Comparison of ENCODE assay signal across 1 cellular context in the genomic region with DNA sequence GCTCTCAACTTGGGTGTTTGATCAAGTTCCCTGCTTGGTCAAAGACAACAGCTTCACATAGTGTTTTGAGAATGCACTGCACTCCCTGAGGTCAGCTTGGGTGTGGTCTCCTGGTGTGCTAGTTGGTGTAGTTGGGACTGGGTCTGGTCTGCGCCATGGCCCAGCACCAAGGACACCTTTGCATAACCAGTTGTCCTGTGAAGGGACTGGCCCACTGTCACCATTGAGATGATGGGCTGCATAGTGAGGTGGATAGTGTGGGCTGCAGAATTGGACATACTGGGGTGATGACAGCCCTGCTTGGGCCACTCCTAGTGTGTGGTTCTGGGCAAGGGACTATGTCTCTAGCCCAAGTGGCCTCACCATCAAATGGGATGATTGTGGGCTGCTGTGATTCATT.
TF ChIP-seq lines count a peak whose summit lies in the region.

No MANE protein-coding gene starts in this region.

TF ChIP-seq in GM23338, 12 proteins besides CTCF, POLR2A, EP300 and RAD21 (continued from another document):
- TF ChIP-seq, protein P1, sequence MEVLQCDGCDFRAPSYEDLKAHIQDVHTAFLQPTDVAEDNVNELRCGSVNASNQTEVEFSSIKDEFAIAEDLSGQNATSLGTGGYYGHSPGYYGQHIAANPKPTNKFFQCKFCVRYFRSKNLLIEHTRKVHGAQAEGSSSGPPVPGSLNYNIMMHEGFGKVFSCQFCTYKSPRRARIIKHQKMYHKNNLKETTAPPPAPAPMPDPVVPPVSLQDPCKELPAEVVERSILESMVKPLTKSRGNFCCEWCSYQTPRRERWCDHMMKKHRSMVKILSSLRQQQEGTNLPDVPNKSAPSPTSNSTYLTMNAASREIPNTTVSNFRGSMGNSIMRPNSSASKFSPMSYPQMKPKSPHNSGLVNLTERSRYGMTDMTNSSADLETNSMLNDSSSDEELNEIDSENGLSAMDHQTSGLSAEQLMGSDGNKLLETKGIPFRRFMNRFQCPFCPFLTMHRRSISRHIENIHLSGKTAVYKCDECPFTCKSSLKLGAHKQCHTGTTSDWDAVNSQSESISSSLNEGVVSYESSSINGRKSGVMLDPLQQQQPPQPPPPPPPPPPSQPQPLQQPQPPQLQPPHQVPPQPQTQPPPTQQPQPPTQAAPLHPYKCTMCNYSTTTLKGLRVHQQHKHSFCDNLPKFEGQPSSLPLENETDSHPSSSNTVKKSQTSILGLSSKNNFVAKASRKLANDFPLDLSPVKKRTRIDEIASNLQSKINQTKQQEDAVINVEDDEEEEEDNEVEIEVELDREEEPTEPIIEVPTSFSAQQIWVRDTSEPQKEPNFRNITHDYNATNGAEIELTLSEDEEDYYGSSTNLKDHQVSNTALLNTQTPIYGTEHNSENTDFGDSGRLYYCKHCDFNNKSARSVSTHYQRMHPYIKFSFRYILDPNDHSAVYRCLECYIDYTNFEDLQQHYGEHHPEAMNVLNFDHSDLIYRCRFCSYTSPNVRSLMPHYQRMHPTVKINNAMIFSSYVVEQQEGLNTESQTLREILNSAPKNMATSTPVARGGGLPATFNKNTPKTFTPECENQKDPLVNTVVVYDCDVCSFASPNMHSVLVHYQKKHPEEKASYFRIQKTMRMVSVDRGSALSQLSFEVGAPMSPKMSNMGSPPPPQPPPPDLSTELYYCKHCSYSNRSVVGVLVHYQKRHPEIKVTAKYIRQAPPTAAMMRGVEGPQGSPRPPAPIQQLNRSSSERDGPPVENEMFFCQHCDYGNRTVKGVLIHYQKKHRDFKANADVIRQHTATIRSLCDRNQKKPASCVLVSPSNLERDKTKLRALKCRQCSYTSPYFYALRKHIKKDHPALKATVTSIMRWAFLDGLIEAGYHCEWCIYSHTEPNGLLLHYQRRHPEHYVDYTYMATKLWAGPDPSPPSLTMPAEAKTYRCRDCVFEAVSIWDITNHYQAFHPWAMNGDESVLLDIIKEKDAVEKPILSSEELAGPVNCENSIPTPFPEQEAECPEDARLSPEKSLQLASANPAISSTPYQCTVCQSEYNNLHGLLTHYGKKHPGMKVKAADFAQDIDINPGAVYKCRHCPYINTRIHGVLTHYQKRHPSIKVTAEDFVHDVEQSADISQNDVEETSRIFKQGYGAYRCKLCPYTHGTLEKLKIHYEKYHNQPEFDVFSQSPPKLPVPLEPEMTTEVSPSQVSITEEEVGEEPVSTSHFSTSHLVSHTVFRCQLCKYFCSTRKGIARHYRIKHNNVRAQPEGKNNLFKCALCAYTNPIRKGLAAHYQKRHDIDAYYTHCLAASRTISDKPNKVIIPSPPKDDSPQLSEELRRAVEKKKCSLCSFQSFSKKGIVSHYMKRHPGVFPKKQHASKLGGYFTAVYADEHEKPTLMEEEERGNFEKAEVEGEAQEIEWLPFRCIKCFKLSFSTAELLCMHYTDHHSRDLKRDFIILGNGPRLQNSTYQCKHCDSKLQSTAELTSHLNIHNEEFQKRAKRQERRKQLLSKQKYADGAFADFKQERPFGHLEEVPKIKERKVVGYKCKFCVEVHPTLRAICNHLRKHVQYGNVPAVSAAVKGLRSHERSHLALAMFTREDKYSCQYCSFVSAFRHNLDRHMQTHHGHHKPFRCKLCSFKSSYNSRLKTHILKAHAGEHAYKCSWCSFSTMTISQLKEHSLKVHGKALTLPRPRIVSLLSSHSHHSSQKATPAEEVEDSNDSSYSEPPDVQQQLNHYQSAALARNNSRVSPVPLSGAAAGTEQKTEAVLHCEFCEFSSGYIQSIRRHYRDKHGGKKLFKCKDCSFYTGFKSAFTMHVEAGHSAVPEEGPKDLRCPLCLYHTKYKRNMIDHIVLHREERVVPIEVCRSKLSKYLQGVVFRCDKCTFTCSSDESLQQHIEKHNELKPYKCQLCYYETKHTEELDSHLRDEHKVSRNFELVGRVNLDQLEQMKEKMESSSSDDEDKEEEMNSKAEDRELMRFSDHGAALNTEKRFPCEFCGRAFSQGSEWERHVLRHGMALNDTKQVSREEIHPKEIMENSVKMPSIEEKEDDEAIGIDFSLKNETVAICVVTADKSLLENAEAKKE (CRISPR knock-in tag; IDR thresholded peaks at IDR 0.05), result no peak
- TF ChIP-seq EZH2phosphoT487 (IDR thresholded peaks at IDR 0.05; ENCODE audit: unreplicated experiment) (no peak), STAT1 (IDR thresholded peaks at IDR 0.05; ENCODE audit: unreplicated experiment) (no peak), NANOG (IDR thresholded peaks at IDR 0.05; ENCODE audit: borderline replicate concordance) (no peak), JUNB (IDR thresholded peaks at IDR 0.05; ENCODE audit: unreplicated experiment) (no peak), POLR2AphosphoS5 (IDR thresholded peaks at IDR 0.05; ENCODE audit: low read depth) (no peak)
- TF ChIP-seq, protein P2, sequence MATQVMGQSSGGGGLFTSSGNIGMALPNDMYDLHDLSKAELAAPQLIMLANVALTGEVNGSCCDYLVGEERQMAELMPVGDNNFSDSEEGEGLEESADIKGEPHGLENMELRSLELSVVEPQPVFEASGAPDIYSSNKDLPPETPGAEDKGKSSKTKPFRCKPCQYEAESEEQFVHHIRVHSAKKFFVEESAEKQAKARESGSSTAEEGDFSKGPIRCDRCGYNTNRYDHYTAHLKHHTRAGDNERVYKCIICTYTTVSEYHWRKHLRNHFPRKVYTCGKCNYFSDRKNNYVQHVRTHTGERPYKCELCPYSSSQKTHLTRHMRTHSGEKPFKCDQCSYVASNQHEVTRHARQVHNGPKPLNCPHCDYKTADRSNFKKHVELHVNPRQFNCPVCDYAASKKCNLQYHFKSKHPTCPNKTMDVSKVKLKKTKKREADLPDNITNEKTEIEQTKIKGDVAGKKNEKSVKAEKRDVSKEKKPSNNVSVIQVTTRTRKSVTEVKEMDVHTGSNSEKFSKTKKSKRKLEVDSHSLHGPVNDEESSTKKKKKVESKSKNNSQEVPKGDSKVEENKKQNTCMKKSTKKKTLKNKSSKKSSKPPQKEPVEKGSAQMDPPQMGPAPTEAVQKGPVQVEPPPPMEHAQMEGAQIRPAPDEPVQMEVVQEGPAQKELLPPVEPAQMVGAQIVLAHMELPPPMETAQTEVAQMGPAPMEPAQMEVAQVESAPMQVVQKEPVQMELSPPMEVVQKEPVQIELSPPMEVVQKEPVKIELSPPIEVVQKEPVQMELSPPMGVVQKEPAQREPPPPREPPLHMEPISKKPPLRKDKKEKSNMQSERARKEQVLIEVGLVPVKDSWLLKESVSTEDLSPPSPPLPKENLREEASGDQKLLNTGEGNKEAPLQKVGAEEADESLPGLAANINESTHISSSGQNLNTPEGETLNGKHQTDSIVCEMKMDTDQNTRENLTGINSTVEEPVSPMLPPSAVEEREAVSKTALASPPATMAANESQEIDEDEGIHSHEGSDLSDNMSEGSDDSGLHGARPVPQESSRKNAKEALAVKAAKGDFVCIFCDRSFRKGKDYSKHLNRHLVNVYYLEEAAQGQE (IDR thresholded peaks at IDR 0.05; ENCODE audit: unreplicated experiment), result no peak
